Comparison of ENCODE assay signal across 23 cellular contexts in genomic region chr3:56154297-56154696, GRCh38.
DNase-seq lines count a peak whose midpoint lies in the region; ATAC-seq and TF ChIP-seq lines count a peak whose summit lies in the region.
"Had no signal": no experiment of that assay in that cellular context is flagged by ENCODE, and none has a peak within 500 bp of the region (broad histone marks: within the 10 kb centered on the region; RNA-seq: fewer than 3 reads in every experiment).

No MANE protein-coding gene starts in this region.

- no peak overlapping the region for H3K4me3 ChIP-seq in BLaER1 treated with 17β-estradiol and CSF1 and Interleukin-3, amounts not matched to agents 10 nM and 100 nM
- H3K4me3 ChIP-seq in Jurkat, Clone E6-1 (ENCODE audit: low read length): no peak overlapping the region
- H3K4me3 ChIP-seq: heart right ventricle, left ventricle myocardium inferior, testis had no signal

- H3K9me3 ChIP-seq in BLaER1 treated with 17β-estradiol and CSF1 and Interleukin-3, amounts not matched to agents 10 nM and 100 nM (replicated peaks in 1 of 11): peaks cover 0 to 6% (median 4%) of the 10 kb centered on the region in 11 experiments; a peak in 8 of 22 replicates
- H3K9me3 ChIP-seq: testis had no signal

- peaks cover 18 to 46% (median 36%) of the 10 kb centered on the region in 10 experiments for H3K4me1 ChIP-seq in BLaER1 treated with 17β-estradiol and CSF1 and Interleukin-3, amounts not matched to agents 10 nM and 100 nM
- H3K4me1 ChIP-seq: left ventricle myocardium inferior, testis had no signal

- H3K27ac ChIP-seq in BLaER1 treated with 17β-estradiol and CSF1 and Interleukin-3, amounts not matched to agents 10 nM and 100 nM: peak overlapping the region in 1 of 11 experiments; percentile 36; a peak in 2 of 22 replicates
- H3K27ac ChIP-seq: heart right ventricle, left ventricle myocardium inferior, testis had no signal

- peak overlapping the region in 8 of 11 experiments; percentile 18 to 47 (median 36); a peak in 15 of 22 replicates for H3K4me2 ChIP-seq in BLaER1 treated with 17β-estradiol and CSF1 and Interleukin-3, amounts not matched to agents 10 nM and 100 nM

- no peak overlapping the region for H3K9ac ChIP-seq in BLaER1 treated with 17β-estradiol and CSF1 and Interleukin-3, amounts not matched to agents 10 nM and 100 nM

- no peaks in the 10 kb centered on the region for H3K36me3 ChIP-seq in BLaER1 treated with 17β-estradiol and CSF1 and Interleukin-3, amounts not matched to agents 10 nM and 100 nM
- H3K36me3 ChIP-seq: heart right ventricle, left ventricle myocardium inferior had no signal

- H3K27me3 ChIP-seq in BLaER1 treated with 17β-estradiol and CSF1 and Interleukin-3, amounts not matched to agents 10 nM and 100 nM: no peaks in the 10 kb centered on the region
- H3K27me3 ChIP-seq: heart right ventricle, testis had no signal

- DNase-seq in Jurkat, Clone E6-1 (ENCODE audit: low read depth, low spot score): peak; percentile 3
- DNase-seq in amniotic epithelial cell (ENCODE audit: low read depth) (peak; percentile 7), iris pigment epithelial cell (ENCODE audit: low read depth) (peak; percentile 29), omental fat pad (ENCODE audit: low spot score) (no peak), dermis blood vessel endothelial cell (no peak)
- DNase-seq in effector CD4-positive, alpha-beta T cell: no peak
- DNase-seq: activated CD4-positive, alpha-beta memory T cell treated with anti-CD3 and anti-CD28 coated beads, Interleukin-2, amount 10 ng/mL, durations not matched to agents 7 days and 5 days; activated effector memory CD4-positive, alpha-beta T cell treated with Interleukin-2 at 50 U/mL for 16 hours; activated naive CD8-positive, alpha-beta T cell treated with anti-CD3 and anti-CD28 coated beads, Interleukin-2, amount 10 ng/mL, durations not matched to agents 7 days and 5 days; CD8-positive, alpha-beta T cell; DMS153; heart right ventricle; immature natural killer cell; Karpas-422; left ventricle myocardium inferior; NCI-H1436 treated with DMSO at 0.1 percent for 48 hours; NCI-H526; posterior cingulate gyrus; testis had no signal

- ATAC-seq in omental fat pad (ENCODE audit: low FRiP score): no peak
- no peak for ATAC-seq in HG03280 (IDR thresholded peaks at IDR 0.05; ENCODE audit: unreplicated experiment)
- ATAC-seq: CD8-positive, alpha-beta T cell; heart right ventricle; stimulated activated memory B cell treated with anti-CD40 and anti-IgM and Interleukin-4, amounts not matched to agents 10 μg/mL and 1 μg/mL and 100 μg/mL, for 72 hours; WTC11 had no signal

- H4K20me1 ChIP-seq in BLaER1 treated with 17β-estradiol and CSF1 and Interleukin-3, amounts not matched to agents 10 nM and 100 nM: no peaks in the 10 kb centered on the region

- TF ChIP-seq CTCF in omental fat pad (IDR thresholded peaks at IDR 0.05): no peak

Comparison
In these comparisons a context has a peak if more than half of its experiments do, and no peak if none do; other contexts are left out.
1. DNase-seq: peak in Jurkat, Clone E6-1 (single experiment), amniotic epithelial cell (single experiment) and iris pigment epithelial cell (single experiment); none in omental fat pad (single experiment), effector CD4-positive, alpha-beta T cell (single experiment) and dermis blood vessel endothelial cell (single experiment).